8 cellular contexts compared by ENCODE assay signal in the genomic region with DNA sequence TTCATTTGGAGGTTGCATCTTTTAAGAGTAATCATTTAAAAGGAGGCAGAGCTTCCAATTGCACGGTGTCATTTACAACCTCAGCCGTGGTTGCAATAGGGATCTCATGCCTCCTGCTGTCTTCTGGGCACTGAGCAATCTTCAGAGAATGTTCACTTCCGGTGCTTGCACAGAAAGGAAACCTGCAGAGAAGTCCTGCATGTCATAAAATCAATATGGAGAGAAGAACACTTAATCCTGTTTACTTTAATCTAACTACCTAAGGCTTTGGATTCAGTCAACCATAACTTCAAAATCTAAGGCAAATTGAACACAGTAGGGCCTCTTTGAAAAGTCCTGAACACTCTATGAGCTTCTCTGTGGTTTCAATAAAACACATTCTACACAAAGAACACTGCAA. TPM values are rescaled to one million over a fixed set of nuclear protein-coding genes. Genes with fewer than 3 reads are reported as not detected.
DNase-seq lines count a peak whose midpoint lies in the region; ATAC-seq and TF ChIP-seq lines count a peak whose summit lies in the region.

No MANE protein-coding gene starts in this region.

- no peak overlapping the region for H3K27ac ChIP-seq in HCT116 (ENCODE audit: low read depth, low read length)
- peak overlapping the region in 2 of 4 donors; percentile 29 to 34 for H3K27ac ChIP-seq in esophagus squamous epithelium

- H3K36me3 ChIP-seq in HCT116 (ENCODE audit: control insufficient read depth in 1 of 2, insufficient read depth in 2 of 2, low read length in 2 of 2) (no peaks in the 10 kb centered on the region), esophagus squamous epithelium (no peaks in the 10 kb centered on the region)

- H3K79me2 ChIP-seq in HCT116 (ENCODE audit: insufficient read depth, low read length): no peaks in the 10 kb centered on the region

- H3K9me3 ChIP-seq in HCT116 (ENCODE audit: control insufficient read depth in 1 of 2, insufficient read depth in 1 of 2, low read depth in 1 of 2, low read length in 2 of 2) (no peaks in the 10 kb centered on the region), esophagus squamous epithelium (no peaks in the 10 kb centered on the region)

- POLR2A ChIA-PET in HCT116 (lab: Charles Lee): no interaction called here

- no peaks in the 10 kb centered on the region for H3K9me2 ChIP-seq in HCT116 (ENCODE audit: insufficient read depth)

- TF ChIP-seq RAD21 in HCT116 (IDR thresholded peaks at IDR 0.05; ENCODE audit: low read depth): peak; percentile 55

- H3K4me1 ChIP-seq in HCT116 (ENCODE audit: control insufficient read depth in 1 of 2, insufficient read depth in 2 of 2, low read length in 2 of 2): peaks cover 8 to 10% of the 10 kb centered on the region in 2 experiments; a peak in 3 of 4 replicates
- peaks cover 0 to 25% (median 5%) of the 10 kb centered on the region in 3 donors for H3K4me1 ChIP-seq in esophagus squamous epithelium

- H3K4me2 ChIP-seq in HCT116 (ENCODE audit: low read length): peak overlapping the region; percentile 34

- no TSS peak for BruUV-seq in HCT116 (replicated peaks; lab: Mats Ljungman, UMichigan)

- H2AFZ ChIP-seq in HCT116 (ENCODE audit: low read depth, low read length, poor library complexity, severe bottlenecking): peak overlapping the region; percentile 58

- H4K20me1 ChIP-seq in HCT116 (ENCODE audit: insufficient read depth): no peaks in the 10 kb centered on the region

- 0 out of 6 replicates have a peak, but pooled peaks of 1 of the 3 experiments have one; percentile 7 for TF ChIP-seq CTCF in HCT116 (IDR thresholded peaks at IDR 0.05 in 2 of 3, conservative IDR thresholded peaks at IDR 0.05 in 1 of 3; ENCODE audit: borderline replicate concordance in 1 of 3, insufficient read depth in 1 of 3, low read depth in 2 of 3, low read length in 2 of 3)
- peak in 5 of 6 experiments; percentile 6 to 41 (median 17) for TF ChIP-seq CTCF in esophagus squamous epithelium (IDR thresholded peaks at IDR 0.05)

- 8% methylated on average over 3 of the region's 3 CpGs for WGBS in esophagus squamous epithelium, 2 donors

- H3K4me3 ChIP-seq in HCT116 (replicated peaks in 1 of 2; ENCODE audit: low read depth in 1 of 2, low read length in 2 of 2): no peak overlapping the region
- H3K4me3 ChIP-seq in esophagus squamous epithelium: no peak overlapping the region

- CTCF ChIA-PET in HCT116 (lab: Charles Lee): no interaction called here

- H3K9ac ChIP-seq in HCT116 (ENCODE audit: low read length): no peak overlapping the region

- ATAC-seq in HCT116: peak; percentile 74

- TF ChIP-seq POLR2A in HCT116 (IDR thresholded peaks at IDR 0.05; ENCODE audit: borderline replicate concordance, extremely low read depth, insufficient read depth, insufficient read length) (no peak), esophagus squamous epithelium (IDR thresholded peaks at IDR 0.05) (no peak)

- DNase-seq in AML-193 (lab: John Stamatoyannopoulos, UW) (peak; percentile 56 to 65), HCT116 (ENCODE audit: low read depth, low spot score) (peak; percentile 2), NCI-H774 (lab: John Stamatoyannopoulos, UW) (peak; percentile 14), esophagus squamous epithelium (lab: John Stamatoyannopoulos, UW) (no peak), posterior vena cava (ENCODE audit: low spot score) (no peak), NCI-H1048 (lab: John Stamatoyannopoulos, UW) (no peak), nucleus accumbens (lab: John Stamatoyannopoulos, UW) (no peak), NAMALWA (ENCODE audit: low spot score) (no peak)

- RAD21 ChIA-PET in HCT116 (lab: Charles Lee; ENCODE audit: low non-redundant PET in 1 of 2, low total read pairs in 2 of 2, uncharacterized antibody in 2 of 2, unreplicated experiment in 2 of 2): no interaction called here

- no peaks in the 10 kb centered on the region for H3K27me3 ChIP-seq in HCT116 (ENCODE audit: insufficient read depth, low read length)
- H3K27me3 ChIP-seq in esophagus squamous epithelium: no peaks in the 10 kb centered on the region

- intact Hi-C loops in HCT116 (cut with micrococcal nuclease) (no loop called here), esophagus squamous epithelium (cut with DNase I) (no loop called here), posterior vena cava (cut with DNase I) (no loop called here)

TF ChIP-seq in HCT116, 20 proteins besides CTCF, POLR2A, EP300 and RAD21:
- TF ChIP-seq ZNF274 (IDR thresholded peaks at IDR 0.05; ENCODE audit: low read depth, low read length) (no peak), EZH2 (IDR thresholded peaks at IDR 0.05) (no peak), YY1 (IDR thresholded peaks at IDR 0.05; ENCODE audit: extremely low read depth, insufficient replicate concordance, low read depth, low read length) (no peak), POLR2AphosphoS5 (IDR thresholded peaks at IDR 0.05; ENCODE audit: low read depth, low read length) (no peak), ZFX (IDR thresholded peaks at IDR 0.05) (no peak), MAX (IDR thresholded peaks at IDR 0.05) (no peak), SIN3A (IDR thresholded peaks at IDR 0.05; ENCODE audit: low read depth) (no peak), ATF3 (IDR thresholded peaks at IDR 0.05) (no peak), CBX3 (IDR thresholded peaks at IDR 0.05; ENCODE audit: low read depth) (no peak)
- TF ChIP-seq, protein P1, sequence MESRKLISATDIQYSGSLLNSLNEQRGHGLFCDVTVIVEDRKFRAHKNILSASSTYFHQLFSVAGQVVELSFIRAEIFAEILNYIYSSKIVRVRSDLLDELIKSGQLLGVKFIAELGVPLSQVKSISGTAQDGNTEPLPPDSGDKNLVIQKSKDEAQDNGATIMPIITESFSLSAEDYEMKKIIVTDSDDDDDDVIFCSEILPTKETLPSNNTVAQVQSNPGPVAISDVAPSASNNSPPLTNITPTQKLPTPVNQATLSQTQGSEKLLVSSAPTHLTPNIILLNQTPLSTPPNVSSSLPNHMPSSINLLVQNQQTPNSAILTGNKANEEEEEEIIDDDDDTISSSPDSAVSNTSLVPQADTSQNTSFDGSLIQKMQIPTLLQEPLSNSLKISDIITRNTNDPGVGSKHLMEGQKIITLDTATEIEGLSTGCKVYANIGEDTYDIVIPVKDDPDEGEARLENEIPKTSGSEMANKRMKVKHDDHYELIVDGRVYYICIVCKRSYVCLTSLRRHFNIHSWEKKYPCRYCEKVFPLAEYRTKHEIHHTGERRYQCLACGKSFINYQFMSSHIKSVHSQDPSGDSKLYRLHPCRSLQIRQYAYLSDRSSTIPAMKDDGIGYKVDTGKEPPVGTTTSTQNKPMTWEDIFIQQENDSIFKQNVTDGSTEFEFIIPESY (IDR thresholded peaks at IDR 0.05; ENCODE audit: extremely low read depth, insufficient replicate concordance, low read length): no peak

RNA-seq across cellular contexts. Expression of gene MAP10, which starts 11.3 kb away (rescaled TPM):
- total RNA-seq in HCT116 (2021; ENCODE audit: unreplicated experiment) (not detected), esophagus squamous epithelium (1 to 10 TPM in 2 of 4 donors, under 1 TPM in 2; 0.34 to 1.1 (median 1.1) TPM), posterior vena cava (1 to 10 TPM; 1.2 to 2.9 TPM)
- not detected in 2 replicates for polyA plus RNA-seq in HCT116 (2012)

Comparison
In these comparisons a context has a peak if more than half of its experiments do, and no peak if none do; other contexts are left out.
1. DNase-seq: peak in AML-193 (2 of 2), HCT116 (single experiment) and NCI-H774 (single experiment); none in esophagus squamous epithelium (single experiment), posterior vena cava (single experiment), NCI-H1048 (single experiment), nucleus accumbens (0 of 56) and NAMALWA (single experiment).